5 cellular contexts compared by ENCODE assay signal in the genomic region with DNA sequence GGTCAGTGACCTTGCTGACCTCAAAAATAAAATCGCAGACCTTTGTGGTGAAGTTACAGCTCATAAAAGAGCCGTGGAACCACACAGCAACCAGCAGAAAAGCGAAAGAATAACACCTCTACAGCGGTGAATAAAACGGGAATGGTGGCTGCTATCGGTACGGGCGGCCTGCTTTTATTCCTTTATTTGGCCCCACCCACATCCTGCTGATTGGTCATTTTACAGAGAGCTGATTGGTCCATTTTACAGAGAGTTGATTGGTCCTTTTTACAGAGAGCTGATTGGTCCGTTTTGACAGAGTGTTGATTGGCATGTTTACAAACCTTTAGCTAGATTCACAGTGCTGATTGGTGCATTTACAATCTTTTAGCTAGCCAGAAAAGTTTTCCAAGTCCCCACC.
"Had no signal": no experiment of that assay in that cellular context is flagged by ENCODE, and none has a peak within 500 bp of the region (broad histone marks: within the 10 kb centered on the region; RNA-seq: fewer than 3 reads in every experiment).

No MANE protein-coding gene starts in this region.

- H3K4me3 Mint-ChIP-seq: GM23338, H9, IgD-negative memory B cell had no signal

- H3K4me3 ChIP-seq: GM23338 had no signal

- H3K27ac Mint-ChIP-seq: GM23338, H9 had no signal

- H3K27ac ChIP-seq: HL-60 had no signal

- DNase-seq: H9, HCEC 1CT had no signal

- H3K27me3 Mint-ChIP-seq: IgD-negative memory B cell had no signal
